ENCODE assay signal across 8 cellular contexts in the genomic region with DNA sequence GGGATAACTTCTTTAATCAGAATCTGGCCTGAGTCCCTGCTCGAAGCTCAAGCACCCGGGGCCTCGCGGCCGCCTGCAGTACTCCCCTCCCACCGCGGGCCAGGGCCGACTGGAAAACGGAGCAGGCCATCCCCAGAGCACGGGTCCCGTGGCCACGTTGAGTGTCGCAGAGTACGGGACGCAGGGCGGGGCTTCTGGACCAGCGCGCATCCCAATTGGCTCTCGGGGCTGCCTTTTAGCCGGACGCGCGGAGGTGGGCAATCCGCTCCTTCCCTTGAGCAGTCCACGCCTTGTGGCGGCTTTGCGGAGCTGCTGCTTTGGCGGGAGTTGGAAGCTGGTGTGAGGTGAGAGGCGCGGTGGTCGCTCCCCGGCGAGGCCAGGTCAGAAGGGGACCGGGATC.
DNase-seq lines count a peak whose midpoint lies in the region; ATAC-seq, FAIRE-seq and TF ChIP-seq lines count a peak whose summit lies in the region.
"Not testable (repeated sequence)": the region's sequence is repeated elsewhere in the genome, so short reads cannot be mapped to it uniquely, and the experiment has no call there.

No MANE protein-coding gene starts in this region.

- H3K4me3 Mint-ChIP-seq in activated CD8-positive, alpha-beta memory T cell treated with anti-CD3 and anti-CD28 coated beads, Interleukin-2, amount 10 ng/mL, durations not matched to agents 7 days and 5 days; naive B cell; stimulated activated effector memory CD8-positive, alpha-beta T cell treated with anti-CD3 and anti-CD28 coated beads, Interleukin-12 subunit alpha, Interleukin-12 subunit beta, amount 100 ng/mL, for 72 hours: not testable (repeated sequence)

- no CpG with 5 or more reads among the region's 34 CpGs for WGBS in right cardiac atrium
- no CpG with 5 or more reads among the region's 34 CpGs for WGBS in aorta, 2 donors

- peak; percentile 72 for FAIRE-seq in GM12892 (lab: Jason Lieb, UNC)

- ATAC-seq in RWPE2 (ENCODE audit: low read depth) (peak; percentile 77), Right ventricle myocardium inferior (peak; percentile 63), right cardiac atrium (peak; percentile 64 to 67), naive B cell (ENCODE audit: low read depth in 2 of 2) (peak; percentile 61 to 69), aorta (ENCODE audit: low FRiP score) (peak; percentile 19)
- peak; percentile 72 for ATAC-seq in activated CD8-positive, alpha-beta memory T cell treated with anti-CD3 and anti-CD28 coated beads, Interleukin-2, amount 10 ng/mL, durations not matched to agents 7 days and 5 days
- ATAC-seq in stimulated activated effector memory CD8-positive, alpha-beta T cell treated with anti-CD3 and anti-CD28 coated beads, Interleukin-12 subunit alpha, Interleukin-12 subunit beta, amount 100 ng/mL, for 72 hours: peak; percentile 19

- TF ChIP-seq POLR2A in GM12892 (IDR thresholded peaks at IDR 0.05; ENCODE audit: low read depth, low read length): not testable (repeated sequence)

- DNase-seq in GM12892 (ENCODE audit: insufficient read length); RWPE2 (ENCODE audit: low spot score); activated CD8-positive, alpha-beta memory T cell treated with anti-CD3 and anti-CD28 coated beads, Interleukin-2, amount 10 ng/mL, durations not matched to agents 7 days and 5 days; Right ventricle myocardium inferior (ENCODE audit: missing footprints); right cardiac atrium; naive B cell; stimulated activated effector memory CD8-positive, alpha-beta T cell treated with anti-CD3 and anti-CD28 coated beads, Interleukin-12 subunit alpha, Interleukin-12 subunit beta, amount 100 ng/mL, for 72 hours (ENCODE audit: low spot score in 2 of 2); aorta: not testable (repeated sequence)

- not testable (repeated sequence) for H3K9me3 Mint-ChIP-seq in activated CD8-positive, alpha-beta memory T cell treated with anti-CD3 and anti-CD28 coated beads, Interleukin-2, amount 10 ng/mL, durations not matched to agents 7 days and 5 days (ENCODE audit: low read depth); naive B cell; stimulated activated effector memory CD8-positive, alpha-beta T cell treated with anti-CD3 and anti-CD28 coated beads, Interleukin-12 subunit alpha, Interleukin-12 subunit beta, amount 100 ng/mL, for 72 hours

- H3K36me3 Mint-ChIP-seq in activated CD8-positive, alpha-beta memory T cell treated with anti-CD3 and anti-CD28 coated beads, Interleukin-2, amount 10 ng/mL, durations not matched to agents 7 days and 5 days; naive B cell; stimulated activated effector memory CD8-positive, alpha-beta T cell treated with anti-CD3 and anti-CD28 coated beads, Interleukin-12 subunit alpha, Interleukin-12 subunit beta, amount 100 ng/mL, for 72 hours: not testable (repeated sequence)

- H3K27ac ChIP-seq in RWPE2 (ENCODE audit: poor library complexity, severe bottlenecking); right cardiac atrium (ENCODE audit: low read length); aorta (ENCODE audit: low read depth in 1 of 2, low read length in 2 of 2): not testable (repeated sequence)

- CTCF ChIA-PET in activated CD8-positive, alpha-beta memory T cell treated with anti-CD3 and anti-CD28 coated beads, Interleukin-2, amount 10 ng/mL, durations not matched to agents 7 days and 5 days (lab: Charles Lee): not testable (repeated sequence)

- H3K4me3 ChIP-seq in RWPE2 (ENCODE audit: severe bottlenecking); right cardiac atrium (ENCODE audit: low read length); aorta (ENCODE audit: low read length in 2 of 2): not testable (repeated sequence)

- not testable (repeated sequence) for H3K36me3 ChIP-seq in RWPE2 (ENCODE audit: low read depth); aorta (ENCODE audit: control insufficient read depth in 1 of 2, insufficient read depth in 2 of 2, low read length in 1 of 2)

- not testable (repeated sequence) for TF ChIP-seq CTCF in RWPE2 (IDR thresholded peaks at IDR 0.05; ENCODE audit: poor library complexity, severe bottlenecking)

- H3K27me3 Mint-ChIP-seq in activated CD8-positive, alpha-beta memory T cell treated with anti-CD3 and anti-CD28 coated beads, Interleukin-2, amount 10 ng/mL, durations not matched to agents 7 days and 5 days; naive B cell: not testable (repeated sequence)

- not testable (repeated sequence) for H3K27ac Mint-ChIP-seq in activated CD8-positive, alpha-beta memory T cell treated with anti-CD3 and anti-CD28 coated beads, Interleukin-2, amount 10 ng/mL, durations not matched to agents 7 days and 5 days; naive B cell; stimulated activated effector memory CD8-positive, alpha-beta T cell treated with anti-CD3 and anti-CD28 coated beads, Interleukin-12 subunit alpha, Interleukin-12 subunit beta, amount 100 ng/mL, for 72 hours

- H3K4me1 Mint-ChIP-seq in activated CD8-positive, alpha-beta memory T cell treated with anti-CD3 and anti-CD28 coated beads, Interleukin-2, amount 10 ng/mL, durations not matched to agents 7 days and 5 days; naive B cell; stimulated activated effector memory CD8-positive, alpha-beta T cell treated with anti-CD3 and anti-CD28 coated beads, Interleukin-12 subunit alpha, Interleukin-12 subunit beta, amount 100 ng/mL, for 72 hours: not testable (repeated sequence)

- not testable (repeated sequence) for H3K4me1 ChIP-seq in RWPE2 (ENCODE audit: insufficient read depth, poor library complexity, severe bottlenecking); right cardiac atrium (ENCODE audit: control insufficient read depth, insufficient read depth, low read length); aorta (ENCODE audit: control insufficient read depth in 1 of 2, insufficient read depth in 2 of 2, low read length in 2 of 2)

- not testable (repeated sequence) for H3K9me3 ChIP-seq in RWPE2 (ENCODE audit: severe bottlenecking); right cardiac atrium (ENCODE audit: control insufficient read depth, low read length); aorta (ENCODE audit: control insufficient read depth, low read length)

- not testable (repeated sequence) for H3K27me3 ChIP-seq in RWPE2 (ENCODE audit: insufficient read depth, poor library complexity, severe bottlenecking); right cardiac atrium (ENCODE audit: control insufficient read depth, insufficient read depth); aorta (ENCODE audit: control insufficient read depth in 1 of 2, insufficient read depth in 2 of 2, low read length in 1 of 2)

- intact Hi-C loops in Right ventricle myocardium inferior (cut with DNase I); right cardiac atrium (cut with DNase I); aorta (cut with DNase I): not testable (repeated sequence)

Comparison
In these comparisons a context has a peak if more than half of its experiments do, and no peak if none do; other contexts are left out.
1. ATAC-seq: peak in every context shown above with its lines; median percentile 77 in RWPE2; 72 in activated CD8-positive, alpha-beta memory T cell treated with anti-CD3 and anti-CD28 coated beads, Interleukin-2, amount 10 ng/mL, durations not matched to agents 7 days and 5 days; 66 in right cardiac atrium; 65 in naive B cell; 63 in Right ventricle myocardium inferior; 19 in stimulated activated effector memory CD8-positive, alpha-beta T cell treated with anti-CD3 and anti-CD28 coated beads, Interleukin-12 subunit alpha, Interleukin-12 subunit beta, amount 100 ng/mL, for 72 hours; 19 in aorta.